Comparison of ENCODE assay signal across 10 cellular contexts in genomic region chr12:44972746-44973421, GRCh38.
DNase-seq lines count a peak whose midpoint lies in the region; ATAC-seq and TF ChIP-seq lines count a peak whose summit lies in the region.
"Had no signal": no experiment of that assay in that cellular context is flagged by ENCODE, and none has a peak within 500 bp of the region (broad histone marks: within the 10 kb centered on the region; RNA-seq: fewer than 3 reads in every experiment).

No MANE protein-coding gene starts in this region.

- intact Hi-C loops in PC-3 (cut with micrococcal nuclease), result loop anchor here (1.0 kb wide), 1 partner anchor 149 kb away; no protein-coding TSS in a partner anchor

- H3K4me2 ChIP-seq in PC-3 (ENCODE audit: low read length) (no peak overlapping the region), hepatocyte (no peak overlapping the region)

- H3K79me2 ChIP-seq in PC-3 (ENCODE audit: low read length) (no peaks in the 10 kb centered on the region), hepatocyte (no peaks in the 10 kb centered on the region)

- no peaks in the 10 kb centered on the region for H3K9me2 ChIP-seq in PC-3 (replicated peaks; ENCODE audit: low read length)
- no peaks in the 10 kb centered on the region for H3K9me2 ChIP-seq in hepatocyte (replicated peaks; ENCODE audit: insufficient read depth)

- peak; percentile 74 for ATAC-seq in PC-3

- no peak overlapping the region for H3K9ac ChIP-seq in PC-3 (ENCODE audit: low read length)

- H3K4me1 ChIP-seq in PC-3 (ENCODE audit: insufficient read depth, low read length), result no peaks in the 10 kb centered on the region
- no peaks in the 10 kb centered on the region for H3K4me1 ChIP-seq in hepatocyte (ENCODE audit: insufficient read depth)

- H4K20me1 ChIP-seq in PC-3 (ENCODE audit: low read length) (no peaks in the 10 kb centered on the region), hepatocyte (ENCODE audit: insufficient read depth, poor library complexity, severe bottlenecking) (no peaks in the 10 kb centered on the region)

- H3F3A ChIP-seq in PC-3 (ENCODE audit: low read length, unreplicated experiment), result no peaks in the 10 kb centered on the region

- DNase-seq in ELR (ENCODE audit: low read depth), result peak; percentile 30
- DNase-seq in H4 (ENCODE audit: low spot score), result peak; percentile 13
- DNase-seq in PC-3, result peak; percentile 43
- DNase-seq in hepatocyte (ENCODE audit: low spot score), result peak; percentile 28
- DNase-seq in 8988T, result no peak
- no peak for DNase-seq in activated effector memory CD4-positive, alpha-beta T cell treated with anti-CD3 and anti-CD28 coated beads, Interleukin-2, amount 50 U/mL, for 16 hours
- DNase-seq in GF-D8 (lab: John Stamatoyannopoulos, UW), result no peak
- DNase-seq in activated CD8-positive, alpha-beta memory T cell treated with anti-CD3 and anti-CD28 coated beads for 24 hours, result no peak

- BruUV-seq in PC-3 (replicated peaks; lab: Mats Ljungman, UMichigan), result no TSS peak

- H3K4me3 ChIP-seq in PC-3 (ENCODE audit: low read length) (no peak overlapping the region), hepatocyte (no peak overlapping the region)
- H3K4me3 ChIP-seq: lung, SK-N-MC had no signal

- TF ChIP-seq CTCF in PC-3 (conservative IDR thresholded peaks at IDR 0.05; ENCODE audit: low read depth, low read length) (peak; percentile 70), hepatocyte (IDR thresholded peaks at IDR 0.05; ENCODE audit: poor library complexity) (peak; percentile 45)

- no peaks in the 10 kb centered on the region for H3K9me3 ChIP-seq in PC-3 (ENCODE audit: low read length)
- no peaks in the 10 kb centered on the region for H3K9me3 ChIP-seq in hepatocyte (ENCODE audit: low read depth)

- H3K36me3 ChIP-seq in PC-3 (ENCODE audit: low read depth, low read length) (no peaks in the 10 kb centered on the region), hepatocyte (replicated peaks; ENCODE audit: insufficient read depth, low read depth) (no peaks in the 10 kb centered on the region)

- no peak overlapping the region for H3K27ac ChIP-seq in PC-3 (ENCODE audit: low read length)
- H3K27ac ChIP-seq in hepatocyte, result no peak overlapping the region
- H3K27ac ChIP-seq: SK-N-MC had no signal

- CTCF ChIA-PET in PC-3 (lab: Charles Lee), result interaction anchor here (1.0 to 2.0 kb wide), 2 partner anchors 24 to 149 kb away, joined by 4 to 6 read pairs; no protein-coding TSS in a partner anchor

- 26% methylated on average over 2 of the region's 2 CpGs for WGBS in hepatocyte (ENCODE audit: low lambda C conversion rate, missing lambda C conversion rate)

- H3K27me3 ChIP-seq in PC-3 (ENCODE audit: low read length) (peaks cover 31% of the 10 kb centered on the region), hepatocyte (no peaks in the 10 kb centered on the region)

- H2AFZ ChIP-seq in PC-3 (ENCODE audit: low read length) (no peak overlapping the region), hepatocyte (no peak overlapping the region)

- POLR2A ChIA-PET in PC-3 (lab: Charles Lee; ENCODE audit: unreplicated experiment), result no interaction called here

Comparison
In these comparisons a context has a peak if more than half of its experiments do, and no peak if none do; other contexts are left out.
1. DNase-seq: peak in ELR (single experiment), H4 (single experiment), PC-3 (single experiment) and hepatocyte (single experiment); none in 8988T (single experiment), activated effector memory CD4-positive, alpha-beta T cell treated with anti-CD3 and anti-CD28 coated beads, Interleukin-2, amount 50 U/mL, for 16 hours (single experiment), GF-D8 (single experiment) and activated CD8-positive, alpha-beta memory T cell treated with anti-CD3 and anti-CD28 coated beads for 24 hours (single experiment).